ENCODE assay signal across 1 cellular context in genomic region chr17:61928101-61928436, GRCh38.
TF ChIP-seq lines count a peak whose summit lies in the region.

No MANE protein-coding gene starts in this region.

TF ChIP-seq in K562, 482 proteins besides CTCF, POLR2A, EP300 and RAD21 (continued from another document):
- TF ChIP-seq RERE (CRISPR knock-in tag; IDR thresholded peaks at IDR 0.05; ENCODE audit: borderline replicate concordance) (no peak), CREM (IDR thresholded peaks at IDR 0.05; ENCODE audit: low read depth) (no peak), THRAP3 (IDR thresholded peaks at IDR 0.05; ENCODE audit: borderline replicate concordance) (no peak), ZNF655 (CRISPR knock-in tag; IDR thresholded peaks at IDR 0.05) (no peak), FIP1L1 (IDR thresholded peaks at IDR 0.05; ENCODE audit: low read depth, low read length, poor library complexity, severe bottlenecking) (no peak), TARDBP (IDR thresholded peaks at IDR 0.05) (no peak), RFX5 (IDR thresholded peaks at IDR 0.05; ENCODE audit: low read depth, low read length) (no peak), ZBTB1 (CRISPR knock-in tag; IDR thresholded peaks at IDR 0.05; ENCODE audit: borderline replicate concordance, low read depth) (no peak), CSDE1 (IDR thresholded peaks at IDR 0.05) (no peak), CXXC5 (CRISPR knock-in tag; IDR thresholded peaks at IDR 0.05) (no peak), POLR2H (tag; IDR thresholded peaks at IDR 0.05; ENCODE audit: low read depth) (0 out of 2 replicates have a peak, but pooled peaks have one; percentile 17), SRSF1 (IDR thresholded peaks at IDR 0.05; ENCODE audit: low read depth, low read length) (no peak), FOXJ2 (tag; IDR thresholded peaks at IDR 0.05) (no peak)
